ENCODE assay signal across 16 cellular contexts in genomic region chr18:44939037-44939665, GRCh38.
DNase-seq lines count a peak whose midpoint lies in the region; ATAC-seq and TF ChIP-seq lines count a peak whose summit lies in the region.
"Had no signal": no experiment of that assay in that cellular context is flagged by ENCODE, and none has a peak within 500 bp of the region (broad histone marks: within the 10 kb centered on the region; RNA-seq: fewer than 3 reads in every experiment).

No MANE protein-coding gene starts in this region.

- no TSS peak for BruUV-seq in MCF 10A (replicated peaks; lab: Mats Ljungman, UMichigan)

- H3K27ac ChIP-seq in breast epithelium (no peak overlapping the region), colonic mucosa (no peak overlapping the region), MM.1S (ENCODE audit: low read length) (no peak overlapping the region)
- H3K27ac ChIP-seq: uterus had no signal

- H3F3A ChIP-seq in MM.1S (ENCODE audit: insufficient read depth, low read length), result no peaks in the 10 kb centered on the region

- H3K9me2 ChIP-seq in MM.1S (replicated peaks; ENCODE audit: insufficient read depth, low read length), result no peaks in the 10 kb centered on the region

- CTCF ChIA-PET in MCF 10A (lab: Yijun Ruan, JAX), result no interaction called here

- DNase-seq in MCF 10A (ENCODE audit: unreplicated experiment) (peak; percentile 18), breast epithelium (ENCODE audit: low spot score in 2 of 2) (no peak), colonic mucosa (peak; percentile 58), mucosa of descending colon (peak in 2 of 3 donors; percentile 45 to 54), mucosa of gallbladder (ENCODE audit: low spot score) (no peak), MM.1S (no peak)
- DNase-seq: activated CD4-positive, alpha-beta T cell treated with anti-CD3 and anti-CD28 coated beads for 48 hours; activated gamma-delta T cell treated with Interleukin-2 at 50 U/mL for 16 hours; DMS 273 treated with DMSO at 0.1 percent for 48 hours; GF-D8; posterior cingulate gyrus; uterus had no signal

- no peaks in the 10 kb centered on the region for H3K36me3 Mint-ChIP-seq in MCF 10A (ENCODE audit: insufficient read depth, unreplicated experiment)
- H3K36me3 Mint-ChIP-seq: CD14-positive monocyte had no signal

- H3K79me2 ChIP-seq in MM.1S (ENCODE audit: low read length), result peaks cover 88% of the 10 kb centered on the region

- intact Hi-C loops in MCF 10A (cut with micrococcal nuclease) (no loop called here), breast epithelium (cut with DNase I; ENCODE audit: low total_unique reads) (no loop called here), colonic mucosa (cut with DNase I) (no loop called here), mucosa of descending colon (cut with DNase I, micrococcal nuclease) (no loop called here)

- peak; percentile 93 for ATAC-seq in mucosa of descending colon
- ATAC-seq in HG02970 (IDR thresholded peaks at IDR 0.05; ENCODE audit: low FRiP score, unreplicated experiment), result no peak
- no peak for ATAC-seq in HG03571 (IDR thresholded peaks at IDR 0.05; ENCODE audit: unreplicated experiment)

- H3K9ac ChIP-seq in colonic mucosa (ENCODE audit: low read depth in 2 of 2, low read length in 2 of 2) (no peak overlapping the region), MM.1S (ENCODE audit: low read length) (no peak overlapping the region)

- H3K9me3 Mint-ChIP-seq in MCF 10A (ENCODE audit: unreplicated experiment), result no peaks in the 10 kb centered on the region
- H3K9me3 Mint-ChIP-seq: central memory CD8-positive, alpha-beta T cell had no signal

- no peak overlapping the region for H3K4me2 ChIP-seq in MM.1S (ENCODE audit: low read depth, low read length)

- H3K9me3 ChIP-seq in breast epithelium (no peaks in the 10 kb centered on the region), colonic mucosa (no peaks in the 10 kb centered on the region), mucosa of descending colon (no peaks in the 10 kb centered on the region), MM.1S (replicated peaks; ENCODE audit: insufficient read depth, low read length) (no peaks in the 10 kb centered on the region)
- H3K9me3 ChIP-seq: uterus had no signal

- H3K27me3 Mint-ChIP-seq in MCF 10A (ENCODE audit: insufficient read depth, unreplicated experiment), result no peaks in the 10 kb centered on the region
- H3K27me3 Mint-ChIP-seq: central memory CD8-positive, alpha-beta T cell had no signal

- H3K4me1 Mint-ChIP-seq in MCF 10A (ENCODE audit: insufficient read depth, unreplicated experiment), result peaks cover 14% of the 10 kb centered on the region

- H4K20me1 ChIP-seq in MM.1S (ENCODE audit: insufficient read depth, low read length), result no peaks in the 10 kb centered on the region; the same call in 1 of the 2 replicates

- no peaks in the 10 kb centered on the region for H3K27me3 ChIP-seq in breast epithelium
- H3K27me3 ChIP-seq in colonic mucosa, result no peaks in the 10 kb centered on the region
- no peaks in the 10 kb centered on the region for H3K27me3 ChIP-seq in MM.1S (replicated peaks; ENCODE audit: insufficient read depth, low read length)
- H3K27me3 ChIP-seq: uterus had no signal

- no peak for TF ChIP-seq POLR2A in breast epithelium (IDR thresholded peaks at IDR 0.05)

- no peak overlapping the region for H2AFZ ChIP-seq in MM.1S (ENCODE audit: low read length)

- H3K36me3 ChIP-seq in breast epithelium (no peaks in the 10 kb centered on the region), colonic mucosa (no peaks in the 10 kb centered on the region), mucosa of descending colon (ENCODE audit: low read depth) (no peaks in the 10 kb centered on the region), MM.1S (replicated peaks; ENCODE audit: insufficient read depth, low read length) (no peaks in the 10 kb centered on the region)
- H3K36me3 ChIP-seq: uterus had no signal

- no peak overlapping the region for H3K4me3 Mint-ChIP-seq in MCF 10A (ENCODE audit: unreplicated experiment)
- H3K4me3 Mint-ChIP-seq: CD14-positive monocyte; central memory CD8-positive, alpha-beta T cell had no signal

- H3K4me1 ChIP-seq in breast epithelium, result no peaks in the 10 kb centered on the region
- peaks cover 3% of the 10 kb centered on the region for H3K4me1 ChIP-seq in colonic mucosa
- peaks cover 12% of the 10 kb centered on the region for H3K4me1 ChIP-seq in mucosa of descending colon (ENCODE audit: low read depth)
- no peaks in the 10 kb centered on the region for H3K4me1 ChIP-seq in MM.1S (ENCODE audit: low read length)
- H3K4me1 ChIP-seq: uterus had no signal

- TF ChIP-seq CTCF in MCF 10A (IDR thresholded peaks at IDR 0.05; ENCODE audit: unreplicated experiment), result no peak
- no peak for TF ChIP-seq CTCF in breast epithelium (IDR thresholded peaks at IDR 0.05)
- no peak for TF ChIP-seq CTCF in colonic mucosa (IDR thresholded peaks at IDR 0.05)
- no peak for TF ChIP-seq CTCF in mucosa of descending colon (IDR thresholded peaks at IDR 0.05)
- TF ChIP-seq CTCF in MM.1S (IDR thresholded peaks at IDR 0.05; ENCODE audit: low read length), result no peak

- H3K4me3 ChIP-seq in breast epithelium (no peak overlapping the region), colonic mucosa (no peak overlapping the region), mucosa of descending colon (no peak overlapping the region), MM.1S (ENCODE audit: low read length) (no peak overlapping the region)
- H3K4me3 ChIP-seq: uterus had no signal

- peak overlapping the region; percentile 5 for H3K27ac Mint-ChIP-seq in MCF 10A (ENCODE audit: low read depth, unreplicated experiment)

- POLR2A ChIA-PET in MCF 10A (lab: Yijun Ruan, JAX), result interaction anchor here (0.7 kb wide), 1 partner anchor 237 kb away, joined by 3 read pairs; no protein-coding TSS in a partner anchor

Comparison
In these comparisons a context has a peak if more than half of its experiments do, and no peak if none do; other contexts are left out.
1. DNase-seq: peak in MCF 10A (single experiment), colonic mucosa (single experiment) and mucosa of descending colon (2 of 3); none in breast epithelium (0 of 2), mucosa of gallbladder (single experiment) and MM.1S (single experiment).